ENCODE assay signal across 16 cellular contexts in the genomic region with DNA sequence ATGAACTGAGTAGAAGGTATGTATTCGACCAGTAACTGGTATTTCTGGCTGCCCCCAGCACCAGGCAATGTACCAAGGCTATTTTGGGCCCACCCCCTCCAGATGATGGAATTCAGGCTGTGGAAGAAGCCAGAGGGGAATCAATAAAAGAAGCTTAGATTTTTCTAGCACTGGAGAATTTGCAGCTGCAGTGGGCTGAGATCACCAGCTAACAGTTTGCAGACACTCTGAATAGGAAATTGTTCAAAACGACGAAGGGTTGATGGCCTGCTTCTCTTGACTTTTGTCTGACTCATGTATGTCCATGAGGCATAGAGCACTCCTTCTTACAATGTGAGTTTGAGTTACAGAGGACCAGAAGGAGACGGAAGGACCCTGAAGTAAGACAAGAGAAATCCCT. TPM values are rescaled to one million over a fixed set of nuclear protein-coding genes. Genes with fewer than 3 reads are reported as not detected.
DNase-seq lines count a peak whose midpoint lies in the region; ATAC-seq and TF ChIP-seq lines count a peak whose summit lies in the region.
"Had no signal": no experiment of that assay in that cellular context is flagged by ENCODE, and none has a peak within 500 bp of the region (broad histone marks: within the 10 kb centered on the region; RNA-seq: fewer than 3 reads in every experiment).

No MANE protein-coding gene starts in this region.

- H3K4me3 ChIP-seq in heart right ventricle = no peak overlapping the region
- no peak overlapping the region for H3K4me3 ChIP-seq in foreskin fibroblast (ENCODE audit: low read depth in 1 of 2, low read length in 2 of 2)
- H3K4me3 ChIP-seq: A549 had no signal

- H3K27me3 ChIP-seq in heart right ventricle = no peaks in the 10 kb centered on the region

- TF ChIP-seq CTCF in heart right ventricle (IDR thresholded peaks at IDR 0.05) (no peak), foreskin fibroblast (IDR thresholded peaks at IDR 0.05; ENCODE audit: low read depth, low read length) (no peak)

- H3K4me1 Mint-ChIP-seq in activated CD4-positive, alpha-beta memory T cell treated with anti-CD3 and anti-CD28 coated beads, Interleukin-2, amount 10 ng/mL, durations not matched to agents 7 days and 5 days = peaks cover 7% of the 10 kb centered on the region
- H3K4me1 Mint-ChIP-seq: stimulated activated memory B cell treated with anti-CD40 and anti-IgM and Interleukin-4, amounts not matched to agents 10 μg/mL and 1 μg/mL and 100 μg/mL, for 72 hours had no signal

- POLR2A ChIA-PET in activated CD4-positive, alpha-beta memory T cell treated with anti-CD3 and anti-CD28 coated beads, Interleukin-2, amount 10 ng/mL, durations not matched to agents 7 days and 5 days (lab: Charles Lee) = no interaction called here

- H3K27ac ChIP-seq in heart right ventricle = peak overlapping the region in 7 of 10 donors; percentile 0 to 76 (median 56)
- H3K27ac ChIP-seq: A549, VCaP had no signal

- CTCF ChIA-PET in activated CD4-positive, alpha-beta memory T cell treated with anti-CD3 and anti-CD28 coated beads, Interleukin-2, amount 10 ng/mL, durations not matched to agents 7 days and 5 days (lab: Charles Lee) = no interaction called here

- H3K4me3 Mint-ChIP-seq in activated CD4-positive, alpha-beta memory T cell treated with anti-CD3 and anti-CD28 coated beads, Interleukin-2, amount 10 ng/mL, durations not matched to agents 7 days and 5 days = no peak overlapping the region
- H3K4me3 Mint-ChIP-seq: activated CD8-positive, alpha-beta memory T cell treated with anti-CD3 and anti-CD28 coated beads, Interleukin-2, amount 10 ng/mL, durations not matched to agents 7 days and 5 days; stimulated activated memory B cell treated with anti-CD40 and anti-IgM and Interleukin-4, amounts not matched to agents 10 μg/mL and 1 μg/mL and 100 μg/mL, for 72 hours had no signal

- no peaks in the 10 kb centered on the region for H3K27me3 Mint-ChIP-seq in activated CD4-positive, alpha-beta memory T cell treated with anti-CD3 and anti-CD28 coated beads, Interleukin-2, amount 10 ng/mL, durations not matched to agents 7 days and 5 days
- H3K27me3 Mint-ChIP-seq: activated CD8-positive, alpha-beta memory T cell treated with anti-CD3 and anti-CD28 coated beads, Interleukin-2, amount 10 ng/mL, durations not matched to agents 7 days and 5 days; stimulated activated memory B cell treated with anti-CD40 and anti-IgM and Interleukin-4, amounts not matched to agents 10 μg/mL and 1 μg/mL and 100 μg/mL, for 72 hours had no signal

- TF ChIP-seq POLR2A in GM18505 (IDR thresholded peaks at IDR 0.05; ENCODE audit: borderline replicate concordance, extremely low read depth, insufficient read depth, insufficient read length) = no peak

- DNase-seq in heart right ventricle = no peak
- DNase-seq in Right ventricle myocardium inferior (ENCODE audit: missing footprints) = no peak
- DNase-seq in foreskin fibroblast = peak; percentile 63 to 79
- DNase-seq in pons (ENCODE audit: low spot score) = peak; percentile 93
- DNase-seq in activated CD4-positive, alpha-beta memory T cell treated with anti-CD3 and anti-CD28 coated beads, Interleukin-2, amount 10 ng/mL, durations not matched to agents 7 days and 5 days = no peak
- DNase-seq in left lobe of liver (ENCODE audit: low spot score) = no peak
- DNase-seq: activated CD8-positive, alpha-beta memory T cell treated with anti-CD3 and anti-CD28 coated beads, Interleukin-2, amount 10 ng/mL, durations not matched to agents 7 days and 5 days; activated naive CD4-positive, alpha-beta T cell; COR-L47; NCI-H1048; NCI-H2227 treated with DMSO at 0.1 percent for 48 hours had no signal

- no peaks in the 10 kb centered on the region for H3K9me3 Mint-ChIP-seq in activated CD4-positive, alpha-beta memory T cell treated with anti-CD3 and anti-CD28 coated beads, Interleukin-2, amount 10 ng/mL, durations not matched to agents 7 days and 5 days
- H3K9me3 Mint-ChIP-seq: stimulated activated memory B cell treated with anti-CD40 and anti-IgM and Interleukin-4, amounts not matched to agents 10 μg/mL and 1 μg/mL and 100 μg/mL, for 72 hours had no signal

- peaks cover 10 to 47% (median 29%) of the 10 kb centered on the region in 9 donors for H3K4me1 ChIP-seq in heart right ventricle
- H3K4me1 ChIP-seq: A549 had no signal

- no peak overlapping the region for H3K27ac Mint-ChIP-seq in activated CD4-positive, alpha-beta memory T cell treated with anti-CD3 and anti-CD28 coated beads, Interleukin-2, amount 10 ng/mL, durations not matched to agents 7 days and 5 days
- H3K27ac Mint-ChIP-seq: activated CD8-positive, alpha-beta memory T cell treated with anti-CD3 and anti-CD28 coated beads, Interleukin-2, amount 10 ng/mL, durations not matched to agents 7 days and 5 days; stimulated activated memory B cell treated with anti-CD40 and anti-IgM and Interleukin-4, amounts not matched to agents 10 μg/mL and 1 μg/mL and 100 μg/mL, for 72 hours had no signal

- intact Hi-C loops in heart right ventricle (cut with DNase I) (no loop called here), Right ventricle myocardium inferior (cut with DNase I) (no loop called here)

- H3K9me3 ChIP-seq in heart right ventricle = no peaks in the 10 kb centered on the region
- H3K9me3 ChIP-seq: A549 had no signal

- H3K36me3 ChIP-seq in heart right ventricle = peaks cover 0 to 94% (median 19%) of the 10 kb centered on the region in 9 donors

- peak in 6 of 8 donors; percentile 25 to 65 (median 38) for ATAC-seq in heart right ventricle
- no peak for ATAC-seq in Right ventricle myocardium inferior
- no peak for ATAC-seq in HG03442 (IDR thresholded peaks at IDR 0.05; ENCODE audit: unreplicated experiment)
- ATAC-seq in left lobe of liver = no peak
- no peak for ATAC-seq in GM18505 (IDR thresholded peaks at IDR 0.05; ENCODE audit: unreplicated experiment)
- ATAC-seq: A549; activated CD8-positive, alpha-beta memory T cell treated with anti-CD3 and anti-CD28 coated beads, Interleukin-2, amount 10 ng/mL, durations not matched to agents 7 days and 5 days; stimulated activated memory B cell treated with anti-CD40 and anti-IgM and Interleukin-4, amounts not matched to agents 10 μg/mL and 1 μg/mL and 100 μg/mL, for 72 hours had no signal

- WGBS in heart right ventricle, 2 donors = 41 to 57% methylated on average over 4 of the region's 4 CpGs

- H3K36me3 Mint-ChIP-seq in activated CD4-positive, alpha-beta memory T cell treated with anti-CD3 and anti-CD28 coated beads, Interleukin-2, amount 10 ng/mL, durations not matched to agents 7 days and 5 days (ENCODE audit: low read depth) = peaks cover 29% of the 10 kb centered on the region

RNA-seq across cellular contexts. Expression of a gene that starts 28.8 kb away (rescaled TPM):
- total RNA-seq in heart right ventricle (10 to 100 TPM in 5 of 10 donors, 1 to 10 TPM in 5; 6.6 to 14.4 (median 10.2) TPM), Right ventricle myocardium inferior (6.4 TPM), left lobe of liver (5.5 TPM)
- polyA plus RNA-seq in heart right ventricle = 1 to 10 TPM; 1.1 to 4.5 TPM
- total RNA-seq in activated CD4-positive, alpha-beta memory T cell treated with anti-CD3 and anti-CD28 coated beads, Interleukin-2, amount 10 ng/mL, durations not matched to agents 7 days and 5 days = 10 to 100 TPM in 1 of 2 experiments, 1 to 10 TPM in 1; 9.9 to 10.5 TPM

RNA-seq across cellular contexts. Expression of a gene that starts 32.4 kb away (rescaled TPM):
- total RNA-seq in heart right ventricle = 10 to 100 TPM; 46.5 to 80.8 (median 63.0) TPM
- 10 to 100 TPM; 16.8 to 34.0 TPM for polyA plus RNA-seq in heart right ventricle
- total RNA-seq in Right ventricle myocardium inferior = 54.7 TPM
- total RNA-seq in activated CD4-positive, alpha-beta memory T cell treated with anti-CD3 and anti-CD28 coated beads, Interleukin-2, amount 10 ng/mL, durations not matched to agents 7 days and 5 days = 10 to 100 TPM; 72.2 to 74.1 TPM
- total RNA-seq in left lobe of liver = 70.2 TPM

RNA-seq across cellular contexts. Expression of a gene that starts 37.8 kb away (rescaled TPM):
- total RNA-seq in heart right ventricle = 10 to 100 TPM in 8 of 10 donors, 1 to 10 TPM in 2; 9.4 to 16.3 (median 12.0) TPM
- 10 to 100 TPM in 1 of 2 donors, 1 to 10 TPM in 1; 9.9 to 14.3 TPM for polyA plus RNA-seq in heart right ventricle
- 10.6 TPM for total RNA-seq in Right ventricle myocardium inferior
- total RNA-seq in activated CD4-positive, alpha-beta memory T cell treated with anti-CD3 and anti-CD28 coated beads, Interleukin-2, amount 10 ng/mL, durations not matched to agents 7 days and 5 days = 10 to 100 TPM; 13.0 TPM
- total RNA-seq in left lobe of liver = 5.5 TPM

Comparison
In these comparisons a context has a peak if more than half of its experiments do, and no peak if none do; other contexts are left out.
1. ATAC-seq: peak in heart right ventricle (6 of 8); none in Right ventricle myocardium inferior (single experiment), HG03442 (single experiment), left lobe of liver (single experiment) and GM18505 (single experiment).
2. DNase-seq: peak in foreskin fibroblast (2 of 2) and pons (single experiment); none in heart right ventricle (0 of 2), Right ventricle myocardium inferior (single experiment), activated CD4-positive, alpha-beta memory T cell treated with anti-CD3 and anti-CD28 coated beads, Interleukin-2, amount 10 ng/mL, durations not matched to agents 7 days and 5 days (single experiment) and left lobe of liver (single experiment).